1 cellular context compared by ENCODE assay signal in the genomic region with DNA sequence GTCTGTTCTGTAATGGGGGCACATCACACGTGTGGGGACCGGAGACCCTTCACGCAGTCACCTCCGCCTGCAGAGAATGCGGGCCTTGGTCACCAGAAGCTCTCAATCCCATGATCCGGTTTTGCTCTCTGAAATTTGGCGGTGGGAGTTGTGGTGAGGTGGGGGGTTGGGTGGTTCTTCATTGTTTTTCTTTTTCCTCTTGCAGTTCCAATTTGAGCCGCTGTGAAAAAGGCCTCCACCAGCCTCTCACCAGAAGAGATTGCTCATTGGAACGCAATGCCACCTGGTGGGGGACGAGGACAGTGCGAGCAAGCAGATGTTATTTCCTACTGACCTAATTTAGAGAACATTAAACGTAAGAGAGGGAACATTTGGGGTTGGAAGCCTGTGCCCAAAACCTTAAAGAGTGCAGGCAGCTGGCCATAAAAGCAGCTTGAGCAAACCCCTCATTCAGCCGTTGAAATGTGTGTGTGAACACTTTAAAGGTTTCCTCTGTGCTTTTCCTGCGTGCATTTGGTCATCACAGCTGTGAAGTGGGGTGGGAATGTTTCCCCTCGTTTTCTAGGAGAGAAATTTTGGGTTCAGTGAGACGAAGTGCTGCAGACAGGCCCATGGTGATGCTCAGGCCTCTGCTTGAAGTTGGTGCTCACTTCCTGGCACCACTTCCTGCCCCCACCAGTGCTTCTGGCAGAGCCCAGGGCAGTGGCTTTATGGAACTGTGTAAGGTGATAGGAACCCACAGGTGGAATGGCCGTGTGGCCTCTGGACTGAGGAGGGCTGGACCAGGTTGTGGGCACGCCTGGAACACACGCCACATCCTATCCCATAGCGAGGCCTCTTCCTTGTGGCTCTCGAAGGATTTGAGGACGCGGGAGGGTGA.
A peak's percentile ranks its signal among the peaks of the same experiment; 100 is the strongest.
TF ChIP-seq lines count a peak whose summit lies in the region.

No MANE protein-coding gene starts in this region.

TF ChIP-seq in GM12878, 131 proteins besides CTCF, POLR2A, EP300 and RAD21 (continued from another document):
- TF ChIP-seq, protein P1, sequence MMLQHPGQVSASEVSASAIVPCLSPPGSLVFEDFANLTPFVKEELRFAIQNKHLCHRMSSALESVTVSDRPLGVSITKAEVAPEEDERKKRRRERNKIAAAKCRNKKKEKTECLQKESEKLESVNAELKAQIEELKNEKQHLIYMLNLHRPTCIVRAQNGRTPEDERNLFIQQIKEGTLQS (IDR thresholded peaks at IDR 0.05; ENCODE audit: borderline replicate concordance, extremely low read depth, low read depth, low read length): peak; percentile 47; the same call in 1 of the 2 replicates
- TF ChIP-seq SREBF2 (IDR thresholded peaks at IDR 0.05; ENCODE audit: low read length) (no peak), BHLHE40 (IDR thresholded peaks at IDR 0.05; ENCODE audit: borderline replicate concordance in 1 of 2, low read depth in 2 of 2, low read length in 1 of 2) (0 out of 4 replicates have a peak, but pooled peaks of 1 of the 2 experiments have one; percentile 16), SMC3 (IDR thresholded peaks at IDR 0.05; ENCODE audit: borderline replicate concordance, low read length) (peak; percentile 97), IKZF2 (IDR thresholded peaks at IDR 0.05) (peak in 1 of 2 experiments; percentile 53; a peak in 3 of 4 replicates), CBFB (IDR thresholded peaks at IDR 0.05; ENCODE audit: low read depth) (peak; percentile 44; the same call in 1 of the 2 replicates), FOXM1 (IDR thresholded peaks at IDR 0.05; ENCODE audit: low read depth, low read length) (peak; percentile 48; the same call in 1 of the 2 replicates), GATAD2B (conservative IDR thresholded peaks at IDR 0.05; ENCODE audit: low read depth) (0 out of 2 replicates have a peak, but pooled peaks have one; percentile 26), YBX1 (IDR thresholded peaks at IDR 0.05) (no peak), ZNF24 (IDR thresholded peaks at IDR 0.05) (no peak), CREM (IDR thresholded peaks at IDR 0.05; ENCODE audit: low read depth) (0 out of 2 replicates have a peak, but pooled peaks have one; percentile 21), MEF2A (IDR thresholded peaks at IDR 0.05; ENCODE audit: insufficient read depth, low read depth, low read length) (0 out of 2 replicates have a peak, but pooled peaks have one; percentile 28), YY1 (IDR thresholded peaks at IDR 0.05; ENCODE audit: low read depth, low read length) (peak; percentile 82), STAT1 (conservative IDR thresholded peaks at IDR 0.05) (0 out of 2 replicates have a peak, but pooled peaks have one; percentile 39), RELA (IDR thresholded peaks at IDR 0.05; ENCODE audit: borderline replicate concordance, partially characterized antibody) (peak; percentile 34), RUNX3 (IDR thresholded peaks at IDR 0.05; ENCODE audit: low read length) (peak; percentile 79), DPF2 (IDR thresholded peaks at IDR 0.05) (no peak), RB1 (IDR thresholded peaks at IDR 0.05; ENCODE audit: borderline replicate concordance) (peak; percentile 46; the same call in 1 of the 2 replicates), SRF (IDR thresholded peaks at IDR 0.05; ENCODE audit: low read depth in 2 of 2, low read length in 2 of 2) (peak in 1 of 2 experiments; percentile 49; a peak in 2 of 4 replicates), NBN (IDR thresholded peaks at IDR 0.05) (0 out of 2 replicates have a peak, but pooled peaks have one; percentile 26), CREB1 (IDR thresholded peaks at IDR 0.05; ENCODE audit: low read depth) (peak; percentile 49; the same call in 1 of the 2 replicates), CHD2 (IDR thresholded peaks at IDR 0.05; ENCODE audit: borderline replicate concordance, low read depth, low read length) (peak; percentile 58; the same call in 1 of the 2 replicates)
- TF ChIP-seq, protein P2, sequence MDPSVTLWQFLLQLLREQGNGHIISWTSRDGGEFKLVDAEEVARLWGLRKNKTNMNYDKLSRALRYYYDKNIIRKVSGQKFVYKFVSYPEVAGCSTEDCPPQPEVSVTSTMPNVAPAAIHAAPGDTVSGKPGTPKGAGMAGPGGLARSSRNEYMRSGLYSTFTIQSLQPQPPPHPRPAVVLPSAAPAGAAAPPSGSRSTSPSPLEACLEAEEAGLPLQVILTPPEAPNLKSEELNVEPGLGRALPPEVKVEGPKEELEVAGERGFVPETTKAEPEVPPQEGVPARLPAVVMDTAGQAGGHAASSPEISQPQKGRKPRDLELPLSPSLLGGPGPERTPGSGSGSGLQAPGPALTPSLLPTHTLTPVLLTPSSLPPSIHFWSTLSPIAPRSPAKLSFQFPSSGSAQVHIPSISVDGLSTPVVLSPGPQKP (IDR thresholded peaks at IDR 0.05; ENCODE audit: low read depth, low read length): peak; percentile 27; the same call in 1 of the 2 replicates
- TF ChIP-seq, protein P3, sequence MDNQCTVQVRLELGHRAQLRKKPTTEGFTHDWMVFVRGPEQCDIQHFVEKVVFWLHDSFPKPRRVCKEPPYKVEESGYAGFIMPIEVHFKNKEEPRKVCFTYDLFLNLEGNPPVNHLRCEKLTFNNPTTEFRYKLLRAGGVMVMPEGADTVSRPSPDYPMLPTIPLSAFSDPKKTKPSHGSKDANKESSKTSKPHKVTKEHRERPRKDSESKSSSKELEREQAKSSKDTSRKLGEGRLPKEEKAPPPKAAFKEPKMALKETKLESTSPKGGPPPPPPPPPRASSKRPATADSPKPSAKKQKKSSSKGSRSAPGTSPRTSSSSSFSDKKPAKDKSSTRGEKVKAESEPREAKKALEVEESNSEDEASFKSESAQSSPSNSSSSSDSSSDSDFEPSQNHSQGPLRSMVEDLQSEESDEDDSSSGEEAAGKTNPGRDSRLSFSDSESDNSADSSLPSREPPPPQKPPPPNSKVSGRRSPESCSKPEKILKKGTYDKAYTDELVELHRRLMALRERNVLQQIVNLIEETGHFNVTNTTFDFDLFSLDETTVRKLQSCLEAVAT (IDR thresholded peaks at IDR 0.05): peak; percentile 56; the same call in 1 of the 2 replicates
- TF ChIP-seq, protein P4, sequence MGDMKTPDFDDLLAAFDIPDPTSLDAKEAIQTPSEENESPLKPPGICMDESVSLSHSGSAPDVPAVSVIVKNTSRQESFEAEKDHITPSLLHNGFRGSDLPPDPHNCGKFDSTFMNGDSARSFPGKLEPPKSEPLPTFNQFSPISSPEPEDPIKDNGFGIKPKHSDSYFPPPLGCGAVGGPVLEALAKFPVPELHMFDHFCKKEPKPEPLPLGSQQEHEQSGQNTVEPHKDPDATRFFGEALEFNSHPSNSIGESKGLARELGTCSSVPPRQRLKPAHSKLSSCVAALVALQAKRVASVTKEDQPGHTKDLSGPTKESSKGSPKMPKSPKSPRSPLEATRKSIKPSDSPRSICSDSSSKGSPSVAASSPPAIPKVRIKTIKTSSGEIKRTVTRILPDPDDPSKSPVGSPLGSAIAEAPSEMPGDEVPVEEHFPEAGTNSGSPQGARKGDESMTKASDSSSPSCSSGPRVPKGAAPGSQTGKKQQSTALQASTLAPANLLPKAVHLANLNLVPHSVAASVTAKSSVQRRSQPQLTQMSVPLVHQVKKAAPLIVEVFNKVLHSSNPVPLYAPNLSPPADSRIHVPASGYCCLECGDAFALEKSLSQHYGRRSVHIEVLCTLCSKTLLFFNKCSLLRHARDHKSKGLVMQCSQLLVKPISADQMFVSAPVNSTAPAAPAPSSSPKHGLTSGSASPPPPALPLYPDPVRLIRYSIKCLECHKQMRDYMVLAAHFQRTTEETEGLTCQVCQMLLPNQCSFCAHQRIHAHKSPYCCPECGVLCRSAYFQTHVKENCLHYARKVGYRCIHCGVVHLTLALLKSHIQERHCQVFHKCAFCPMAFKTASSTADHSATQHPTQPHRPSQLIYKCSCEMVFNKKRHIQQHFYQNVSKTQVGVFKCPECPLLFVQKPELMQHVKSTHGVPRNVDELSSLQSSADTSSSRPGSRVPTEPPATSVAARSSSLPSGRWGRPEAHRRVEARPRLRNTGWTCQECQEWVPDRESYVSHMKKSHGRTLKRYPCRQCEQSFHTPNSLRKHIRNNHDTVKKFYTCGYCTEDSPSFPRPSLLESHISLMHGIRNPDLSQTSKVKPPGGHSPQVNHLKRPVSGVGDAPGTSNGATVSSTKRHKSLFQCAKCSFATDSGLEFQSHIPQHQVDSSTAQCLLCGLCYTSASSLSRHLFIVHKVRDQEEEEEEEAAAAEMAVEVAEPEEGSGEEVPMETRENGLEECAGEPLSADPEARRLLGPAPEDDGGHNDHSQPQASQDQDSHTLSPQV (IDR thresholded peaks at IDR 0.05): peak; percentile 74; the same call in 1 of the 2 replicates
- TF ChIP-seq, protein P5, sequence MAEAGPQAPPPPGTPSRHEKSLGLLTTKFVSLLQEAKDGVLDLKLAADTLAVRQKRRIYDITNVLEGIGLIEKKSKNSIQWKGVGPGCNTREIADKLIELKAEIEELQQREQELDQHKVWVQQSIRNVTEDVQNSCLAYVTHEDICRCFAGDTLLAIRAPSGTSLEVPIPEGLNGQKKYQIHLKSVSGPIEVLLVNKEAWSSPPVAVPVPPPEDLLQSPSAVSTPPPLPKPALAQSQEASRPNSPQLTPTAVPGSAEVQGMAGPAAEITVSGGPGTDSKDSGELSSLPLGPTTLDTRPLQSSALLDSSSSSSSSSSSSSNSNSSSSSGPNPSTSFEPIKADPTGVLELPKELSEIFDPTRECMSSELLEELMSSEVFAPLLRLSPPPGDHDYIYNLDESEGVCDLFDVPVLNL (IDR thresholded peaks at IDR 0.05; ENCODE audit: low read depth, low read length): no peak
